In genomic region chr1:23528245-23528978, GRCh38 we compare ENCODE assay signal across 8 cellular contexts. TPM values are rescaled to one million over a fixed set of nuclear protein-coding genes. Genes with fewer than 3 reads are reported as not detected.
DNase-seq lines count a peak whose midpoint lies in the region; ATAC-seq and TF ChIP-seq lines count a peak whose summit lies in the region.

No MANE protein-coding gene starts in this region.

- ATAC-seq in GM21737 (IDR thresholded peaks at IDR 0.05; ENCODE audit: unreplicated experiment): peak; percentile 35

- DNase-seq in DMS79 treated with DMSO at 0.1 percent for 48 hours (lab: John Stamatoyannopoulos, UW): peak; percentile 91
- peak; percentile 53 for DNase-seq in NCI-H1092 treated with DMSO at 0.1 percent for 48 hours (lab: John Stamatoyannopoulos, UW)
- peak; percentile 50 to 90 (median 65) for DNase-seq in T-helper 1 cell
- peak; percentile 84 for DNase-seq in adipocyte (ENCODE audit: low read depth)
- DNase-seq in kidney epithelial cell (ENCODE audit: low read depth): peak; percentile 52
- peak; percentile 67 to 71 (median 70) for DNase-seq in stimulated activated CD4-positive, alpha-beta T cell treated with anti-CD3 and anti-CD28 coated beads, TNF-alpha, amount 100 ng/mL, for 48 hours (ENCODE audit: low read depth in 3 of 3)
- DNase-seq in NK-92 (lab: John Stamatoyannopoulos, UW; ENCODE audit: unreplicated experiment): no peak

- no peaks in the 10 kb centered on the region for H3K36me3 ChIP-seq in adipocyte (ENCODE audit: control insufficient read depth, insufficient read depth, low read length, severe bottlenecking)
- no peaks in the 10 kb centered on the region for H3K36me3 ChIP-seq in kidney epithelial cell (ENCODE audit: control insufficient read depth, insufficient read depth, low read length)

- H3K27me3 ChIP-seq in adipocyte (replicated peaks; ENCODE audit: control insufficient read depth, insufficient read depth, low read length) (peaks cover 11% of the 10 kb centered on the region), kidney epithelial cell (ENCODE audit: control insufficient read depth, insufficient read depth, low read length) (peaks cover 3% of the 10 kb centered on the region)

- no peak overlapping the region for H3K9ac ChIP-seq in adipocyte (ENCODE audit: low read length)

- H3K4me3 ChIP-seq in adipocyte (ENCODE audit: low read length) (no peak overlapping the region), kidney epithelial cell (ENCODE audit: low read depth, low read length) (no peak overlapping the region)

- no peaks in the 10 kb centered on the region for H3K9me3 ChIP-seq in adipocyte (ENCODE audit: control insufficient read depth, low read length)

- H3K4me1 ChIP-seq in adipocyte (ENCODE audit: control insufficient read depth, insufficient read depth, low read length): peaks cover 21% of the 10 kb centered on the region

- no peak for TF ChIP-seq CTCF in kidney epithelial cell (IDR thresholded peaks at IDR 0.05; ENCODE audit: insufficient read depth, low read length, poor library complexity, severe bottlenecking)

RNA-seq across cellular contexts. Expression of gene E2F2, which starts 2.6 kb away (rescaled TPM):
- 0.07 and 0.13 TPM in 2 replicates for total RNA-seq in kidney epithelial cell

RNA-seq across cellular contexts. Expression of gene ID3, which starts 30.9 kb away (rescaled TPM):
- 76.6 and 77.5 TPM in 2 replicates for total RNA-seq in kidney epithelial cell

RNA-seq across cellular contexts. Expression of gene ASAP3, which starts 44.4 kb away (rescaled TPM):
- total RNA-seq in kidney epithelial cell: 17.7 and 27.1 TPM in 2 replicates
